In genomic region chr2:64626963-64627760, GRCh38 we compare ENCODE assay signal across 10 cellular contexts. TPM values are rescaled to one million over a fixed set of nuclear protein-coding genes. Genes with fewer than 3 reads are reported as not detected.
A peak's percentile ranks its signal among the peaks of the same experiment; 100 is the strongest.
DNase-seq lines count a peak whose midpoint lies in the region; ATAC-seq and TF ChIP-seq lines count a peak whose summit lies in the region.
"Had no signal": no experiment of that assay in that cellular context is flagged by ENCODE, and none has a peak within 500 bp of the region (broad histone marks: within the 10 kb centered on the region; RNA-seq: fewer than 3 reads in every experiment).

No MANE protein-coding gene starts in this region.

- H3K27ac Mint-ChIP-seq in endodermal cell (no peak overlapping the region), Caco-2 (ENCODE audit: unreplicated experiment) (no peak overlapping the region)

- CTCF ChIA-PET in Caco-2 (lab: Charles Lee), result interaction anchor here (0.6 to 2.1 kb wide), 2 partner anchors 16 to 103 kb away, joined by 5 read pairs; partner anchors contain the start of gene AFTPH

- POLR2A ChIA-PET in Caco-2 (lab: Charles Lee), result no interaction called here

- peaks cover 7% of the 10 kb centered on the region for H3K36me3 Mint-ChIP-seq in endodermal cell (ENCODE audit: low read depth)
- H3K36me3 Mint-ChIP-seq in Caco-2 (ENCODE audit: insufficient read depth, unreplicated experiment), result peaks cover 28% of the 10 kb centered on the region

- no peak for ATAC-seq in GM21529 (IDR thresholded peaks at IDR 0.05; ENCODE audit: unreplicated experiment)

- H3K9ac ChIP-seq in HUES64 (ENCODE audit: low read depth, low read length) (no peak overlapping the region), endodermal cell (ENCODE audit: extremely low read depth, low read length, poor library complexity, severe bottlenecking) (no peak overlapping the region)

- H3K4me1 Mint-ChIP-seq in endodermal cell (peaks cover 30% of the 10 kb centered on the region), Caco-2 (ENCODE audit: low read depth, unreplicated experiment) (peaks cover 7% of the 10 kb centered on the region)

- H3K9me3 Mint-ChIP-seq in endodermal cell, result no peaks in the 10 kb centered on the region
- no peaks in the 10 kb centered on the region for H3K9me3 Mint-ChIP-seq in Caco-2 (ENCODE audit: unreplicated experiment)

- H3K27ac ChIP-seq in HUES64 (ENCODE audit: low read depth, low read length), result peak overlapping the region; percentile 12; the same call in 1 of the 2 replicates
- H3K27ac ChIP-seq in endodermal cell (ENCODE audit: low read depth, low read length), result peak overlapping the region; percentile 93
- H3K27ac ChIP-seq: SJSA1 had no signal

- 60% methylated on average over 27 of the region's 27 CpGs for WGBS in HUES64
- 72 to 76% methylated on average over 16 to 27 of the region's 27 CpGs for WGBS in endodermal cell (ENCODE audit: insufficient coverage in 1 of 2, insufficient read length in 1 of 2), 2 experiments

- H3K36me3 ChIP-seq in HUES64 (ENCODE audit: insufficient read depth, low read length) (no peaks in the 10 kb centered on the region), endodermal cell (ENCODE audit: control insufficient read depth, insufficient read depth, low read length) (peaks cover 12% of the 10 kb centered on the region), Caco-2 (ENCODE audit: control insufficient read depth, insufficient read depth, low read length) (peaks cover 1% of the 10 kb centered on the region; the same call in 1 of the 2 replicates)

- TF ChIP-seq CTCF in endodermal cell (conservative IDR thresholded peaks at IDR 0.05) (peak; percentile 21), Caco-2 (IDR thresholded peaks at IDR 0.05; ENCODE audit: insufficient read depth in 1 of 2, low read depth in 1 of 2, low read length in 1 of 2, severe bottlenecking in 1 of 2, unreplicated experiment in 1 of 2) (no peak)

- DNase-seq in NCI-H345 treated with DMSO at 0.1 percent for 48 hours (lab: John Stamatoyannopoulos, UW; ENCODE audit: unreplicated experiment) (peak; percentile 37), endodermal cell (peak; percentile 81), retina (peak; percentile 71), Caco-2 (no peak), CD1c-positive myeloid dendritic cell (ENCODE audit: extremely low spot score) (no peak)
- DNase-seq: aorta, kidney had no signal

- H3K4me3 ChIP-seq in HUES64 (ENCODE audit: low read length), result no peak overlapping the region
- H3K4me3 ChIP-seq in endodermal cell (ENCODE audit: low read length), result no peak overlapping the region
- H3K4me3 ChIP-seq in Caco-2 (ENCODE audit: low read depth, low read length), result no peak overlapping the region
- H3K4me3 ChIP-seq: SJSA1 had no signal

- H3K4me3 Mint-ChIP-seq in endodermal cell (no peak overlapping the region), Caco-2 (ENCODE audit: unreplicated experiment) (no peak overlapping the region)

- H3K27me3 Mint-ChIP-seq in endodermal cell (ENCODE audit: insufficient read depth), result no peaks in the 10 kb centered on the region
- no peaks in the 10 kb centered on the region for H3K27me3 Mint-ChIP-seq in Caco-2 (ENCODE audit: insufficient read depth, unreplicated experiment)

- H3K4me1 ChIP-seq in HUES64 (ENCODE audit: insufficient read depth, low read length), result peaks cover 6% of the 10 kb centered on the region
- peaks cover 6% of the 10 kb centered on the region for H3K4me1 ChIP-seq in endodermal cell (ENCODE audit: control insufficient read depth, insufficient read depth, low read length)
- H3K4me1 ChIP-seq in Caco-2, result no peaks in the 10 kb centered on the region

- intact Hi-C loops in Caco-2 (cut with micrococcal nuclease; ENCODE audit: unreplicated experiment), result no loop called here

- no peaks in the 10 kb centered on the region for H3K27me3 ChIP-seq in HUES64 (ENCODE audit: insufficient read depth, low read length)
- no peaks in the 10 kb centered on the region for H3K27me3 ChIP-seq in endodermal cell (ENCODE audit: control insufficient read depth, insufficient read depth, low read length, poor library complexity, severe bottlenecking)
- H3K27me3 ChIP-seq in Caco-2 (replicated peaks; ENCODE audit: control insufficient read depth, insufficient read depth, low read length), result no peaks in the 10 kb centered on the region
- H3K27me3 ChIP-seq: SJSA1 had no signal

- no TSS peak for BruUV-seq in Caco-2 (replicated peaks; lab: Mats Ljungman, UMichigan)

- H3K9me3 ChIP-seq in HUES64 (ENCODE audit: insufficient read depth, low read depth, low read length) (no peaks in the 10 kb centered on the region), endodermal cell (ENCODE audit: control insufficient read depth, low read length) (no peaks in the 10 kb centered on the region), Caco-2 (no peaks in the 10 kb centered on the region)
- H3K9me3 ChIP-seq: SJSA1 had no signal

RNA-seq across cellular contexts. Expression of gene SERTAD2, which starts 26.6 kb away (rescaled TPM):
- 5.4 TPM for polyA plus RNA-seq in HUES64 (2013, experiment 1 of 2)
- 8.2 TPM for polyA plus RNA-seq in HUES64 (2013, experiment 2 of 2)
- total RNA-seq in endodermal cell (10 to 100 TPM; 17.1 to 20.3 TPM), Caco-2 (2022) (25.1 and 25.8 TPM in 2 replicates)
- polyA plus RNA-seq in endodermal cell (2013, experiment 1 of 2), result 27.7 TPM
- polyA plus RNA-seq in endodermal cell (2013, experiment 2 of 2), result 25.7 TPM

Comparison
In these comparisons a context has a peak if more than half of its experiments do, and no peak if none do; other contexts are left out.
1. DNase-seq: peak in NCI-H345 treated with DMSO at 0.1 percent for 48 hours (single experiment), endodermal cell (single experiment) and retina (single experiment); none in Caco-2 (0 of 2) and CD1c-positive myeloid dendritic cell (single experiment).